Comparison of ENCODE assay signal across 28 cellular contexts in the genomic region with DNA sequence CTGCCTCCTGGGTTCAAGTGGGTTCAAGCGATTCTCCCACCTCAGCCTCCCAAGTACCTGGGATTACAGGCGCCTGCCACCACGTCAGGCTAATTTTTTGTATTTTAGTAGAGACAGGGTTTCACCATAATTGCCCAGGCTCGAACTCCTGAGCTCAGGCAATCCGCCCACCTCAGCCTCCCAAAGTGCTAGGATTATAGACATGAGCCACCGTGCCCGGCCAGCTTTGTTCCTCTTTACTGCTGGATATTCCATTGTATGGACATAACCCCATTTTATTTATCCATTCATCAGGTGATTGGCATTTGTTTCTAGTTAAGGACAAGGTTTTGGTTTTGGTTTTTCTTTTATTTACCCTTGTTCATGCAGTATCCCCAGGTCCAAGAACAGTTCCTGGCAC. TPM values are rescaled to one million over a fixed set of nuclear protein-coding genes. Genes with fewer than 3 reads are reported as not detected.
"Had no signal": no experiment of that assay in that cellular context is flagged by ENCODE, and none has a peak within 500 bp of the region (broad histone marks: within the 10 kb centered on the region; RNA-seq: fewer than 3 reads in every experiment).

No MANE protein-coding gene starts in this region.

- H3K27me3 ChIP-seq: ascending aorta, body of pancreas, cardiac muscle cell had no signal

- H3K4me3 ChIP-seq: ascending aorta, body of pancreas, cardiac muscle cell, SK-N-MC had no signal

- H3K27ac ChIP-seq: ascending aorta, body of pancreas, cardiac muscle cell, SK-N-MC, VCaP had no signal

- H3K27ac Mint-ChIP-seq: activated CD4-positive, alpha-beta T cell treated with anti-CD3 and anti-CD28 coated beads for 36 hours; activated naive CD4-positive, alpha-beta T cell treated with anti-CD3 and anti-CD28 coated beads, Interleukin-2, amount 50 U/mL, for 24 hours; activated T-helper 2 cell treated with anti-CD3 and anti-CD28 coated beads, Interferon-gamma antibody, Interleukin-2, Interleukin-4, amounts not matched to agents 10 μg/mL and 5 μg/mL and 100 μg/mL, durations not matched to agents 14 hours and 24 hours and 36 hours had no signal

- ATAC-seq: activated CD4-positive, alpha-beta T cell treated with anti-CD3 and anti-CD28 coated beads for 36 hours; activated CD8-positive, alpha-beta T cell treated with anti-CD3 and anti-CD28 coated beads for 36 hours; activated T-cell treated with anti-CD3 and anti-CD28 coated beads, Interleukin-2, amount 50 U/mL, for 72 hours; body of pancreas; Right ventricle myocardium inferior had no signal

- H3K9me3 Mint-ChIP-seq: activated CD8-positive, alpha-beta T cell treated with anti-CD3 and anti-CD28 coated beads for 36 hours; activated naive CD4-positive, alpha-beta T cell treated with anti-CD3 and anti-CD28 coated beads, Interleukin-2, amount 50 U/mL, for 24 hours; activated T-cell treated with anti-CD3 and anti-CD28 coated beads, Interleukin-2, amount 50 U/mL, for 72 hours; activated T-helper 2 cell treated with anti-CD3 and anti-CD28 coated beads, Interferon-gamma antibody, Interleukin-2, Interleukin-4, amounts not matched to agents 10 μg/mL and 5 μg/mL and 100 μg/mL, durations not matched to agents 14 hours and 24 hours and 36 hours had no signal

- DNase-seq: activated CD4-positive, alpha-beta T cell treated with anti-CD3 and anti-CD28 coated beads for 36 hours; activated CD4-positive, alpha-beta T cell treated with anti-CD3 and anti-CD28 coated beads, Interleukin-2, amount 50 U/mL, for 1 hour; activated CD4-positive, CD25-positive, alpha-beta regulatory T cell; activated CD8-positive, alpha-beta memory T cell treated with anti-CD3 and anti-CD28 coated beads, Interleukin-2, amount 50 U/mL, for 4 hours; activated CD8-positive, alpha-beta T cell treated with anti-CD3 and anti-CD28 coated beads for 36 hours; activated T-cell treated with anti-CD3 and anti-CD28 coated beads, Interleukin-2, amount 50 U/mL, for 72 hours; body of pancreas; KG1; NCI-H1092 treated with DMSO at 0.1 percent for 48 hours; NCI-H1417 treated with DMSO at 0.1 percent for 48 hours; NCI-H1694 treated with DMSO at 0.1 percent for 48 hours; NCI-H2029 treated with DMSO at 0.1 percent for 48 hours; NCI-H345; NCI-H510A; NCI-H526 treated with DMSO at 0.1 percent for 48 hours; NCI-H82; T-helper 1 cell had no signal

- H3K27me3 Mint-ChIP-seq: activated CD4-positive, alpha-beta T cell treated with anti-CD3 and anti-CD28 coated beads for 36 hours; activated CD8-positive, alpha-beta T cell treated with anti-CD3 and anti-CD28 coated beads for 36 hours; activated naive CD4-positive, alpha-beta T cell treated with anti-CD3 and anti-CD28 coated beads, Interleukin-2, amount 50 U/mL, for 24 hours had no signal

- H3K4me3 Mint-ChIP-seq: activated CD4-positive, alpha-beta T cell treated with anti-CD3 and anti-CD28 coated beads for 36 hours; activated CD8-positive, alpha-beta T cell treated with anti-CD3 and anti-CD28 coated beads for 36 hours; activated naive CD4-positive, alpha-beta T cell treated with anti-CD3 and anti-CD28 coated beads, Interleukin-2, amount 50 U/mL, for 24 hours; activated T-cell treated with anti-CD3 and anti-CD28 coated beads, Interleukin-2, amount 50 U/mL, for 72 hours had no signal

- H3K9me3 ChIP-seq: ascending aorta, body of pancreas had no signal

RNA-seq across cellular contexts. Expression of a gene that starts 23.6 kb away (rescaled TPM):
- total RNA-seq: OCI-LY7, RPMI7951 had no signal

RNA-seq across cellular contexts. Expression of a gene that starts 26.3 kb away (rescaled TPM):
- total RNA-seq: activated CD4-positive, alpha-beta T cell treated with anti-CD3 and anti-CD28 coated beads for 36 hours; activated CD8-positive, alpha-beta T cell treated with anti-CD3 and anti-CD28 coated beads for 36 hours; LHCN-M2; M059J; OCI-LY7; RPMI7951 had no signal
